Comparison of ENCODE assay signal across 37 cellular contexts in genomic region chr12:65781681-65782269, GRCh38. TPM values are rescaled to one million over a fixed set of nuclear protein-coding genes. Genes with fewer than 3 reads are reported as not detected.
"Had no signal": no experiment of that assay in that cellular context is flagged by ENCODE, and none has a peak within 500 bp of the region (broad histone marks: within the 10 kb centered on the region; RNA-seq: fewer than 3 reads in every experiment).

No MANE protein-coding gene starts in this region.

- H3K4me3 Mint-ChIP-seq: activated CD8-positive, alpha-beta T cell treated with anti-CD3 and anti-CD28 coated beads for 36 hours; activated naive CD4-positive, alpha-beta T cell treated with anti-CD3 and anti-CD28 coated beads, Interleukin-2, amount 50 U/mL, for 24 hours; activated naive CD8-positive, alpha-beta T cell treated with anti-CD3 and anti-CD28 coated beads, Interleukin-2, amount 10 ng/mL, durations not matched to agents 7 days and 5 days had no signal

- H3K4me3 ChIP-seq: ascending aorta, breast epithelium, MG63, Peyer's patch had no signal

- H3K27me3 ChIP-seq: ascending aorta, breast epithelium, MG63 had no signal

- H3K4me1 ChIP-seq: ascending aorta, breast epithelium, Peyer's patch had no signal

- H3K36me3 Mint-ChIP-seq: activated naive CD4-positive, alpha-beta T cell treated with anti-CD3 and anti-CD28 coated beads, Interleukin-2, amount 50 U/mL, for 24 hours; activated naive CD8-positive, alpha-beta T cell treated with anti-CD3 and anti-CD28 coated beads, Interleukin-2, amount 10 ng/mL, durations not matched to agents 7 days and 5 days had no signal

- H3K27ac Mint-ChIP-seq: activated CD8-positive, alpha-beta T cell treated with anti-CD3 and anti-CD28 coated beads for 36 hours; activated naive CD4-positive, alpha-beta T cell treated with anti-CD3 and anti-CD28 coated beads, Interleukin-2, amount 50 U/mL, for 24 hours; activated naive CD8-positive, alpha-beta T cell treated with anti-CD3 and anti-CD28 coated beads, Interleukin-2, amount 10 ng/mL, durations not matched to agents 7 days and 5 days; activated T-helper 2 cell treated with anti-CD3 and anti-CD28 coated beads, Interferon-gamma antibody, Interleukin-2, Interleukin-4, amounts not matched to agents 10 μg/mL and 5 μg/mL and 100 μg/mL, durations not matched to agents 14 hours and 24 hours and 36 hours had no signal

- H3K36me3 ChIP-seq: ascending aorta, breast epithelium, MG63, Peyer's patch had no signal

- H3K9me3 ChIP-seq: ascending aorta, breast epithelium, Peyer's patch had no signal

- H3K4me1 Mint-ChIP-seq: activated naive CD4-positive, alpha-beta T cell treated with anti-CD3 and anti-CD28 coated beads, Interleukin-2, amount 50 U/mL, for 24 hours; activated naive CD8-positive, alpha-beta T cell treated with anti-CD3 and anti-CD28 coated beads, Interleukin-2, amount 10 ng/mL, durations not matched to agents 7 days and 5 days had no signal

- H3K9me3 Mint-ChIP-seq: activated CD8-positive, alpha-beta T cell treated with anti-CD3 and anti-CD28 coated beads for 36 hours; activated T-helper 2 cell treated with anti-CD3 and anti-CD28 coated beads, Interferon-gamma antibody, Interleukin-2, Interleukin-4, amounts not matched to agents 10 μg/mL and 5 μg/mL and 100 μg/mL, durations not matched to agents 14 hours and 24 hours and 36 hours had no signal

- DNase-seq: activated CD4-positive, alpha-beta T cell treated with anti-CD3 and anti-CD28 coated beads for 1 hour; activated CD4-positive, alpha-beta T cell treated with anti-CD3 and anti-CD28 coated beads for 48 hours; activated CD4-positive, CD25-positive, alpha-beta regulatory T cell; activated CD8-positive, alpha-beta T cell treated with anti-CD3 and anti-CD28 coated beads for 36 hours; activated gamma-delta T cell; activated naive CD4-positive, alpha-beta T cell treated with Interleukin-2 at 50 U/mL for 16 hours; activated naive CD8-positive, alpha-beta T cell treated with anti-CD3 and anti-CD28 coated beads, Interleukin-2, amount 10 ng/mL, durations not matched to agents 7 days and 5 days; activated T-cell treated with anti-CD3 and anti-CD28 coated beads, Interleukin-2, amount 50 U/mL, for 1 hour; amygdala; Karpas-422; KBM-7; MG63; NCI-H1048; NCI-H1105 treated with DMSO at 0.1 percent for 48 hours; NCI-H1436; NCI-H1694; NCI-H1930; NCI-H2081 treated with DMSO at 0.1 percent for 48 hours; NCI-H226; NCI-H524 treated with DMSO at 0.1 percent for 48 hours; NCI-H748 treated with DMSO at 0.1 percent for 48 hours; NK-92 treated with Interleukin-12 subunit alpha and Interleukin-12 subunit beta, amount 100 ng/mL, for 24 hours; PC-3; Peyer's patch; Right ventricle myocardium superior; SW 1271; T-helper 1 cell; T-helper 2 cell; T-helper 9 cell had no signal

- ATAC-seq: activated CD8-positive, alpha-beta T cell treated with anti-CD3 and anti-CD28 coated beads for 36 hours; PC-3 had no signal

- H3K27ac ChIP-seq: ascending aorta, breast epithelium, Peyer's patch, RWPE1, VCaP had no signal

RNA-seq across cellular contexts. Expression of gene HMGA2, which starts 42.5 kb away (rescaled TPM):
- total RNA-seq: activated CD8-positive, alpha-beta memory T cell treated with anti-CD3 and anti-CD28 coated beads for 36 hours; activated CD8-positive, alpha-beta T cell treated with anti-CD3 and anti-CD28 coated beads for 36 hours; activated naive CD8-positive, alpha-beta T cell treated with anti-CD3 and anti-CD28 coated beads, Interleukin-2, amount 10 ng/mL, durations not matched to agents 7 days and 5 days; activated T-helper 2 cell treated with anti-CD3 and anti-CD28 coated beads, Interferon-gamma antibody, Interleukin-2, Interleukin-4, amounts not matched to agents 10 μg/mL and 5 μg/mL and 100 μg/mL, durations not matched to agents 14 hours and 24 hours and 36 hours; ascending aorta; NCI-H460; Right ventricle myocardium superior had no signal
